8 cellular contexts compared by ENCODE assay signal in genomic region chr19:16829822-16830289, GRCh38. TPM values are rescaled to one million over a fixed set of nuclear protein-coding genes. Genes with fewer than 3 reads are reported as not detected.
DNase-seq lines count a peak whose midpoint lies in the region; ATAC-seq and TF ChIP-seq lines count a peak whose summit lies in the region.

No MANE protein-coding gene starts in this region.

- H3K4me1 Mint-ChIP-seq in WTC11: peaks cover 38% of the 10 kb centered on the region

- H3K9ac ChIP-seq in skeletal muscle tissue (ENCODE audit: low read depth in 1 of 3, low read length in 3 of 3): peak overlapping the region; percentile 76 to 90 (median 86)

- CTCF ChIA-PET in WTC11 (lab: Charles Lee): interaction anchor here (0.5 to 1.6 kb wide), 3 partner anchors 27 to 388 kb away, joined by 3 to 7 read pairs (median 3); no protein-coding TSS in a partner anchor

- H3K27me3 ChIP-seq in left ventricle myocardium inferior (ENCODE audit: low read depth) (no peaks in the 10 kb centered on the region), skeletal muscle tissue (ENCODE audit: control insufficient read depth in 3 of 3, insufficient read depth in 3 of 3, low read length in 3 of 3) (no peaks in the 10 kb centered on the region)

- H3K36me3 ChIP-seq in left ventricle myocardium inferior (peaks cover 37% of the 10 kb centered on the region), skeletal muscle tissue (ENCODE audit: control insufficient read depth in 3 of 3, insufficient read depth in 3 of 3, low read length in 3 of 3) (peaks cover 23 to 35% (median 27%) of the 10 kb centered on the region in 3 donors)

- H3K4me3 ChIP-seq in left ventricle myocardium inferior (peak overlapping the region; percentile 89), skeletal muscle tissue (ENCODE audit: low read length in 3 of 3) (peak overlapping the region; percentile 80 to 84 (median 81))

- peaks cover 8% of the 10 kb centered on the region; the same call in 1 of the 2 replicates for H3K9me3 Mint-ChIP-seq in WTC11

- DNase-seq in WTC11 (ENCODE audit: low spot score) (no peak), left ventricle myocardium inferior (no peak), HPDE6-E6E7 (ENCODE audit: extremely low spot score) (no peak), COLO668 (lab: John Stamatoyannopoulos, UW; ENCODE audit: unreplicated experiment) (no peak), glomerular visceral epithelial cell (ENCODE audit: extremely low spot score) (no peak)

- H3K27ac ChIP-seq in left ventricle myocardium inferior (replicated peaks): peak overlapping the region; percentile 86
- peak overlapping the region; percentile 76 for H3K27ac ChIP-seq in skeletal muscle tissue (ENCODE audit: low read depth, low read length)

- peak overlapping the region; percentile 86 for H3K4me3 Mint-ChIP-seq in WTC11

- POLR2A ChIA-PET in WTC11 (lab: Charles Lee): no interaction called here

- intact Hi-C loops in left ventricle myocardium inferior (cut with micrococcal nuclease): no loop called here

- TF ChIP-seq CTCF in WTC11 (IDR thresholded peaks at IDR 0.05): no peak
- TF ChIP-seq CTCF in left ventricle myocardium inferior (IDR thresholded peaks at IDR 0.05; ENCODE audit: borderline replicate concordance): no peak

- ATAC-seq in GM18907 (IDR thresholded peaks at IDR 0.05; ENCODE audit: unreplicated experiment): peak; percentile 16
- no peak for ATAC-seq in WTC11
- no peak for ATAC-seq in GM19397 (IDR thresholded peaks at IDR 0.05; ENCODE audit: unreplicated experiment)

- H3K27ac Mint-ChIP-seq in WTC11: 0 out of 2 replicates have a peak overlapping the region, but pooled peaks have one; percentile 49

- peaks cover 35% of the 10 kb centered on the region for H3K36me3 Mint-ChIP-seq in WTC11

- H3K27me3 Mint-ChIP-seq in WTC11 (ENCODE audit: low read depth): no peaks in the 10 kb centered on the region; the same call in 1 of the 2 replicates

- H3K9me3 ChIP-seq in left ventricle myocardium inferior (replicated peaks): no peaks in the 10 kb centered on the region
- no peaks in the 10 kb centered on the region for H3K9me3 ChIP-seq in skeletal muscle tissue (ENCODE audit: control insufficient read depth in 3 of 3, low read length in 3 of 3)

- peaks cover 31% of the 10 kb centered on the region for H3K4me1 ChIP-seq in left ventricle myocardium inferior
- H3K4me1 ChIP-seq in skeletal muscle tissue (ENCODE audit: control insufficient read depth in 3 of 3, insufficient read depth in 3 of 3, low read length in 3 of 3): peaks cover 16 to 24% (median 17%) of the 10 kb centered on the region in 3 donors

TF ChIP-seq in WTC11, 78 proteins besides CTCF, POLR2A, EP300 and RAD21:
- TF ChIP-seq HMGA2 (CRISPR knock-in tag; IDR thresholded peaks at IDR 0.05): no peak

RNA-seq across cellular contexts. Expression of gene SIN3B, which starts 0.7 kb away (rescaled TPM):
- total RNA-seq in WTC11 (2021): 76.8 to 87.7 TPM (median 80.0 TPM) in 3 replicates
- total RNA-seq in left ventricle myocardium inferior: 24.4 TPM
- 17.7 TPM for total RNA-seq in skeletal muscle tissue

RNA-seq across cellular contexts. Expression of gene F2RL3, which starts 58.9 kb away (rescaled TPM):
- total RNA-seq in WTC11 (2021) (0.11 to 0.14 TPM in 2 of 3 replicates, not detected in the other), left ventricle myocardium inferior (1.1 TPM), skeletal muscle tissue (0.52 TPM)
